1 cellular context compared by ENCODE assay signal in the genomic region with DNA sequence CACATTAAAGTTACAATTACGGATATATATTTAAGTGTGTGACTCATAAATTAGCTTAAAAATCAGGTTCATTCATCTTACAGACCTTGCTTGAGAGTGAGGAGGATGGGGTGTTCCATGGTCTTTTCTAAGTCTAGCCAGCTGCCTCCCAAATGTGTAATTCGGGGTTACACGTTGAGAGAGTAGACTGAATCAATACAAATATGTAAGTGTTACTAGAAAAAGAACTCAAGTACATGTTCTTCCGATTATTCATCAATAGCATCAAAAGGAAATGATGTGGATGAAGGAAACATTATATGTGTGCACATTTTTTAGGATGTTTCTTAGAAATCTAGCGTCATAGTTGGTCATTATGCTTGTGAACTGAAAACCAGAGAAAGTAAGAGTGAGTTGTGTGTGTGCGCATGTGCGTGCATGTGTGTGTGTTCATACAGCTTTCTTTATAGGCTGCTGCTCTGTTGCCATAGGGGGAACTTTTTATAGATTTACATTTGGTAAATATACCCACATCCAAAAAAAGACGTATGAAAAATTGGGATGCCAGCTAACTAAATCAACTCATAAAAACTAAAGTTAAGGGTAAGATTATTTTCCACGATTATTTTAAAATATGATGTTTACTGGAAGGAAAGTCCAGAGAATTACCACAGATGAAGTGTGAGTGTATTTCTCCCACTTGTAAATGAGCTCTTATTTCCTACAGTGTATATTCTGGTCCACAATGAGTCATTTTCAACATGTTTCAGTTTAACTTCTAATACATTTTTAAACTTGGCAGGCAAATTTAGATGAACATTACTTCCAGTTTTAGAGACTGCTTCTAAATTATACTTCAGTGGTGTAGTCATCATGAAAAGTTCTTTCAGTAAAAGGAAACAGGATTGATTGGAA.
TF ChIP-seq lines count a peak whose summit lies in the region.

No MANE protein-coding gene starts in this region.

TF ChIP-seq in GM23338, 12 proteins besides CTCF, POLR2A, EP300 and RAD21 (continued from another document):
- TF ChIP-seq, protein P1, sequence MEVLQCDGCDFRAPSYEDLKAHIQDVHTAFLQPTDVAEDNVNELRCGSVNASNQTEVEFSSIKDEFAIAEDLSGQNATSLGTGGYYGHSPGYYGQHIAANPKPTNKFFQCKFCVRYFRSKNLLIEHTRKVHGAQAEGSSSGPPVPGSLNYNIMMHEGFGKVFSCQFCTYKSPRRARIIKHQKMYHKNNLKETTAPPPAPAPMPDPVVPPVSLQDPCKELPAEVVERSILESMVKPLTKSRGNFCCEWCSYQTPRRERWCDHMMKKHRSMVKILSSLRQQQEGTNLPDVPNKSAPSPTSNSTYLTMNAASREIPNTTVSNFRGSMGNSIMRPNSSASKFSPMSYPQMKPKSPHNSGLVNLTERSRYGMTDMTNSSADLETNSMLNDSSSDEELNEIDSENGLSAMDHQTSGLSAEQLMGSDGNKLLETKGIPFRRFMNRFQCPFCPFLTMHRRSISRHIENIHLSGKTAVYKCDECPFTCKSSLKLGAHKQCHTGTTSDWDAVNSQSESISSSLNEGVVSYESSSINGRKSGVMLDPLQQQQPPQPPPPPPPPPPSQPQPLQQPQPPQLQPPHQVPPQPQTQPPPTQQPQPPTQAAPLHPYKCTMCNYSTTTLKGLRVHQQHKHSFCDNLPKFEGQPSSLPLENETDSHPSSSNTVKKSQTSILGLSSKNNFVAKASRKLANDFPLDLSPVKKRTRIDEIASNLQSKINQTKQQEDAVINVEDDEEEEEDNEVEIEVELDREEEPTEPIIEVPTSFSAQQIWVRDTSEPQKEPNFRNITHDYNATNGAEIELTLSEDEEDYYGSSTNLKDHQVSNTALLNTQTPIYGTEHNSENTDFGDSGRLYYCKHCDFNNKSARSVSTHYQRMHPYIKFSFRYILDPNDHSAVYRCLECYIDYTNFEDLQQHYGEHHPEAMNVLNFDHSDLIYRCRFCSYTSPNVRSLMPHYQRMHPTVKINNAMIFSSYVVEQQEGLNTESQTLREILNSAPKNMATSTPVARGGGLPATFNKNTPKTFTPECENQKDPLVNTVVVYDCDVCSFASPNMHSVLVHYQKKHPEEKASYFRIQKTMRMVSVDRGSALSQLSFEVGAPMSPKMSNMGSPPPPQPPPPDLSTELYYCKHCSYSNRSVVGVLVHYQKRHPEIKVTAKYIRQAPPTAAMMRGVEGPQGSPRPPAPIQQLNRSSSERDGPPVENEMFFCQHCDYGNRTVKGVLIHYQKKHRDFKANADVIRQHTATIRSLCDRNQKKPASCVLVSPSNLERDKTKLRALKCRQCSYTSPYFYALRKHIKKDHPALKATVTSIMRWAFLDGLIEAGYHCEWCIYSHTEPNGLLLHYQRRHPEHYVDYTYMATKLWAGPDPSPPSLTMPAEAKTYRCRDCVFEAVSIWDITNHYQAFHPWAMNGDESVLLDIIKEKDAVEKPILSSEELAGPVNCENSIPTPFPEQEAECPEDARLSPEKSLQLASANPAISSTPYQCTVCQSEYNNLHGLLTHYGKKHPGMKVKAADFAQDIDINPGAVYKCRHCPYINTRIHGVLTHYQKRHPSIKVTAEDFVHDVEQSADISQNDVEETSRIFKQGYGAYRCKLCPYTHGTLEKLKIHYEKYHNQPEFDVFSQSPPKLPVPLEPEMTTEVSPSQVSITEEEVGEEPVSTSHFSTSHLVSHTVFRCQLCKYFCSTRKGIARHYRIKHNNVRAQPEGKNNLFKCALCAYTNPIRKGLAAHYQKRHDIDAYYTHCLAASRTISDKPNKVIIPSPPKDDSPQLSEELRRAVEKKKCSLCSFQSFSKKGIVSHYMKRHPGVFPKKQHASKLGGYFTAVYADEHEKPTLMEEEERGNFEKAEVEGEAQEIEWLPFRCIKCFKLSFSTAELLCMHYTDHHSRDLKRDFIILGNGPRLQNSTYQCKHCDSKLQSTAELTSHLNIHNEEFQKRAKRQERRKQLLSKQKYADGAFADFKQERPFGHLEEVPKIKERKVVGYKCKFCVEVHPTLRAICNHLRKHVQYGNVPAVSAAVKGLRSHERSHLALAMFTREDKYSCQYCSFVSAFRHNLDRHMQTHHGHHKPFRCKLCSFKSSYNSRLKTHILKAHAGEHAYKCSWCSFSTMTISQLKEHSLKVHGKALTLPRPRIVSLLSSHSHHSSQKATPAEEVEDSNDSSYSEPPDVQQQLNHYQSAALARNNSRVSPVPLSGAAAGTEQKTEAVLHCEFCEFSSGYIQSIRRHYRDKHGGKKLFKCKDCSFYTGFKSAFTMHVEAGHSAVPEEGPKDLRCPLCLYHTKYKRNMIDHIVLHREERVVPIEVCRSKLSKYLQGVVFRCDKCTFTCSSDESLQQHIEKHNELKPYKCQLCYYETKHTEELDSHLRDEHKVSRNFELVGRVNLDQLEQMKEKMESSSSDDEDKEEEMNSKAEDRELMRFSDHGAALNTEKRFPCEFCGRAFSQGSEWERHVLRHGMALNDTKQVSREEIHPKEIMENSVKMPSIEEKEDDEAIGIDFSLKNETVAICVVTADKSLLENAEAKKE (CRISPR knock-in tag; IDR thresholded peaks at IDR 0.05): no peak
- TF ChIP-seq EZH2 (IDR thresholded peaks at IDR 0.05; ENCODE audit: low read depth, unreplicated experiment): no peak
